12 cellular contexts compared by ENCODE assay signal in genomic region chr6:167116109-167116837, GRCh38. TPM values are rescaled to one million over a fixed set of nuclear protein-coding genes. Genes with fewer than 3 reads are reported as not detected.
DNase-seq lines count a peak whose midpoint lies in the region; ATAC-seq and TF ChIP-seq lines count a peak whose summit lies in the region.
"Had no signal": no experiment of that assay in that cellular context is flagged by ENCODE, and none has a peak within 500 bp of the region (broad histone marks: within the 10 kb centered on the region; RNA-seq: fewer than 3 reads in every experiment).

No MANE protein-coding gene starts in this region.

- H3K4me3 Mint-ChIP-seq in CD4-positive, alpha-beta T cell = peak overlapping the region; percentile 43
- no peak overlapping the region for H3K4me3 Mint-ChIP-seq in chondrocyte (ENCODE audit: unreplicated experiment)

- H3K27me3 Mint-ChIP-seq in CD4-positive, alpha-beta T cell = no peaks in the 10 kb centered on the region
- H3K27me3 Mint-ChIP-seq in chondrocyte (ENCODE audit: low read depth) = peaks cover 29% of the 10 kb centered on the region

- ATAC-seq in CD4-positive, alpha-beta T cell (ENCODE audit: poor library complexity) = no peak
- peak; percentile 61 for ATAC-seq in omental fat pad (ENCODE audit: low FRiP score)

- H3K27ac Mint-ChIP-seq in CD4-positive, alpha-beta T cell = peak overlapping the region; percentile 19
- H3K27ac Mint-ChIP-seq in chondrocyte (ENCODE audit: unreplicated experiment) = no peak overlapping the region

- DNase-seq in CD4-positive, alpha-beta T cell = no peak
- DNase-seq in NCI-H2107 treated with DMSO at 0.1 percent for 48 hours (lab: John Stamatoyannopoulos, UW; ENCODE audit: unreplicated experiment) (peak; percentile 39), fibroblast of mammary gland (ENCODE audit: low read depth) (peak; percentile 2), omental fat pad (ENCODE audit: low spot score) (no peak), 8988T (no peak), chondrocyte (ENCODE audit: low spot score) (no peak), NCI-H526 (lab: John Stamatoyannopoulos, UW) (no peak)
- no peak for DNase-seq in stimulated activated CD4-positive, alpha-beta T cell treated with anti-CD3 and anti-CD28 coated beads, Interleukin-2, amount 100 ng/mL, for 24 hours
- DNase-seq: stimulated activated CD4-positive, alpha-beta T cell treated with anti-CD3 and anti-CD28 coated beads, Interleukin-2, amount 100 ng/mL, for 48 hours; T-helper 2 cell had no signal

- TF ChIP-seq CTCF in CD4-positive, alpha-beta T cell (IDR thresholded peaks at IDR 0.05) = no peak
- no peak for TF ChIP-seq CTCF in fibroblast of mammary gland (conservative IDR thresholded peaks at IDR 0.05; ENCODE audit: control insufficient read depth, insufficient read depth, low read depth, low read length)
- no peak for TF ChIP-seq CTCF in omental fat pad (IDR thresholded peaks at IDR 0.05)
- TF ChIP-seq CTCF in chondrocyte (IDR thresholded peaks at IDR 0.05) = no peak

- H3K4me3 ChIP-seq in fibroblast of mammary gland (ENCODE audit: control insufficient read depth, low read depth, low read length) = no peak overlapping the region

- H3K9me3 ChIP-seq in CD4-positive, alpha-beta T cell (ENCODE audit: control insufficient read depth, low read length) = no peaks in the 10 kb centered on the region

- CTCF ChIA-PET in CD4-positive, alpha-beta T cell (lab: Charles Lee) = no interaction called here

- H3K9me3 Mint-ChIP-seq in CD4-positive, alpha-beta T cell = no peaks in the 10 kb centered on the region
- no peaks in the 10 kb centered on the region for H3K9me3 Mint-ChIP-seq in chondrocyte (ENCODE audit: low read depth)

- H3K4me1 Mint-ChIP-seq in CD4-positive, alpha-beta T cell (ENCODE audit: low read depth) = peaks cover 77% of the 10 kb centered on the region
- H3K4me1 Mint-ChIP-seq in chondrocyte (ENCODE audit: low read depth) = no peaks in the 10 kb centered on the region

- peaks cover 17% of the 10 kb centered on the region for H3K36me3 Mint-ChIP-seq in CD4-positive, alpha-beta T cell (ENCODE audit: low read depth)
- H3K36me3 Mint-ChIP-seq in chondrocyte (ENCODE audit: low read depth) = no peaks in the 10 kb centered on the region

- no peaks in the 10 kb centered on the region for H3K27me3 ChIP-seq in CD4-positive, alpha-beta T cell (ENCODE audit: control insufficient read depth, insufficient read depth, low read length)

- intact Hi-C loops in CD4-positive, alpha-beta T cell (cut with DNase I, micrococcal nuclease) = loop anchor here (5.0 kb wide), 2 partner anchors 74 to 164 kb away; no protein-coding TSS in a partner anchor

- H3K27ac ChIP-seq in CD4-positive, alpha-beta T cell (ENCODE audit: low read depth, low read length) = no peak overlapping the region

- POLR2A ChIA-PET in CD4-positive, alpha-beta T cell (lab: Charles Lee) = no interaction called here

RNA-seq across cellular contexts. Expression of gene CCR6, which starts 6.6 kb away (rescaled TPM):
- 10 to 100 TPM; 13.6 to 15.9 TPM for total RNA-seq in CD4-positive, alpha-beta T cell
- total RNA-seq in omental fat pad = 1 to 10 TPM in 2 of 4 donors, under 1 TPM in 1, not detected in 1; 0.36 to 1.1 (median 1.1) TPM
- total RNA-seq in chondrocyte = not detected in 3 replicates
- total RNA-seq: osteocyte had no signal

RNA-seq across cellular contexts. Expression of gene GPR31, which starts 41.5 kb away (rescaled TPM):
- total RNA-seq in CD4-positive, alpha-beta T cell = not detected
- total RNA-seq in omental fat pad (not detected), chondrocyte (not detected in 3 replicates)
- total RNA-seq: M059J, osteocyte had no signal

Comparison
In these comparisons a context has a peak if more than half of its experiments do, and no peak if none do; other contexts are left out.
1. DNase-seq: peak in NCI-H2107 treated with DMSO at 0.1 percent for 48 hours (single experiment) and fibroblast of mammary gland (single experiment); none in CD4-positive, alpha-beta T cell (0 of 10), omental fat pad (single experiment), 8988T (single experiment), chondrocyte (single experiment), stimulated activated CD4-positive, alpha-beta T cell treated with anti-CD3 and anti-CD28 coated beads, Interleukin-2, amount 100 ng/mL, for 24 hours (0 of 2) and NCI-H526 (0 of 2).
2. RNA of gene CCR6, which starts 6.6 kb away (total RNA-seq): 13.6 to 15.9 TPM in CD4-positive, alpha-beta T cell; 0.36 to 1.1 TPM in omental fat pad and not detected in chondrocyte; every median in the first group is over 4 times any median in the second.